In genomic region chr13:77660841-77661250, GRCh38 we compare ENCODE assay signal across 35 cellular contexts. TPM values are rescaled to one million over a fixed set of nuclear protein-coding genes. Genes with fewer than 3 reads are reported as not detected.
"Had no signal": no experiment of that assay in that cellular context is flagged by ENCODE, and none has a peak within 500 bp of the region (broad histone marks: within the 10 kb centered on the region; RNA-seq: fewer than 3 reads in every experiment).

No MANE protein-coding gene starts in this region.

- H3K36me3 ChIP-seq: MG63 had no signal

- DNase-seq: Karpas-422, Kasumi-1, MG63, MM.1S, MV-4-11, NCI-H1048, NCI-H1092, NCI-H1092 treated with DMSO at 0.1 percent for 48 hours, NCI-H1105, NCI-H1105 treated with DMSO at 0.1 percent for 48 hours, NCI-H1417, NCI-H1417 treated with DMSO at 0.1 percent for 48 hours, NCI-H1436, NCI-H1436 treated with DMSO at 0.1 percent for 48 hours, NCI-H146, NCI-H1694, NCI-H1694 treated with DMSO at 0.1 percent for 48 hours, NCI-H187, NCI-H187 treated with DMSO at 0.1 percent for 48 hours, NCI-H1930, NCI-H2029, NCI-H2029 treated with DMSO at 0.1 percent for 48 hours, NCI-H2081, NCI-H2081 treated with DMSO at 0.1 percent for 48 hours, NCI-H2107, NCI-H2171, NCI-H2171 treated with DMSO at 0.1 percent for 48 hours, NCI-H2227 treated with DMSO at 0.1 percent for 48 hours, NCI-H226, NCI-H345, NCI-H446, NCI-H446 treated with DMSO at 0.1 percent for 48 hours, NCI-H510A, NCI-H510A treated with DMSO at 0.1 percent for 48 hours had no signal

- H3K4me3 ChIP-seq: MG63 had no signal

- H3K9me3 ChIP-seq: MG63 had no signal

- H3K27me3 ChIP-seq: MG63 had no signal

RNA-seq across cellular contexts. Expression of gene SLAIN1, which starts 36.6 kb away (rescaled TPM):
- total RNA-seq: MCF 10A had no signal
